15 cellular contexts compared by ENCODE assay signal in the genomic region with DNA sequence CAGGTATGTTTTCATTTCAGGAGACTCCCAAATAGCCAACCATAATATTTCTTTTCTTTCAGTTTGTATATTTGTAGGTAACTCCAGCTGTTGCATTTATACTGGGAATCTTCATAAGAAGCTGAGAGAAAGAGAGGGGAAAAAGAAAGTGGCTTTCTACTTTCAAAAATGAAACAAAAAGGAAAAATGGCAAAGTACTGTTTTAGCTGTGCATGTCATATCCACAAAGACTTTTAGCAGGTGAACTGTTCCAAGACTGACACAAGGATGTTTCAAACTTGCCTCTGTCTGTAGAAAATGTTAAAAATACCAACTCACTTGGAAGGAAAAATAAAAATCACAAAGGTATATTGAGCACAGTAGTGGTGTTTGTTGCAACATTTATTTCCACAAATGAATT. TPM values are rescaled to one million over a fixed set of nuclear protein-coding genes. Genes with fewer than 3 reads are reported as not detected.
DNase-seq lines count a peak whose midpoint lies in the region; ATAC-seq and TF ChIP-seq lines count a peak whose summit lies in the region.
"Had no signal": no experiment of that assay in that cellular context is flagged by ENCODE, and none has a peak within 500 bp of the region (broad histone marks: within the 10 kb centered on the region; RNA-seq: fewer than 3 reads in every experiment).

No MANE protein-coding gene starts in this region.

- H3K27me3 Mint-ChIP-seq in activated T-cell treated with anti-CD3 and anti-CD28 coated beads, Interleukin-2, amount 50 U/mL, for 24 hours: no peaks in the 10 kb centered on the region
- H3K27me3 Mint-ChIP-seq in activated T-helper 17 cell treated with anti-CD3 and anti-CD28 coated beads, Interleukin-2, amount 50 U/mL, for 72 hours: no peaks in the 10 kb centered on the region
- no peaks in the 10 kb centered on the region for H3K27me3 Mint-ChIP-seq in natural killer cell (ENCODE audit: low read depth in 2 of 2)

- ATAC-seq in activated T-helper 17 cell treated with anti-CD3 and anti-CD28 coated beads, Interleukin-2, amount 50 U/mL, for 72 hours (replicated peaks): no peak
- ATAC-seq in natural killer cell (peak in 1 of 3 donors; percentile 26), GM19351 (IDR thresholded peaks at IDR 0.05; ENCODE audit: unreplicated experiment) (no peak), left lobe of liver (no peak)

- H3K4me2 ChIP-seq in KMS-11: peak overlapping the region; percentile 36

- peak overlapping the region; percentile 0; the same call in 1 of the 2 replicates for H3K27ac ChIP-seq in KMS-11
- H3K27ac ChIP-seq: ascending aorta had no signal

- no peak overlapping the region for H2AFZ ChIP-seq in KMS-11 (ENCODE audit: low read depth)

- H3K4me1 ChIP-seq in KMS-11 (ENCODE audit: low read depth, poor library complexity, severe bottlenecking): peaks cover 61% of the 10 kb centered on the region
- H3K4me1 ChIP-seq: ascending aorta had no signal

- no peaks in the 10 kb centered on the region for H4K20me1 ChIP-seq in KMS-11 (ENCODE audit: insufficient read depth)

- no peaks in the 10 kb centered on the region for H3K9me3 Mint-ChIP-seq in activated T-cell treated with anti-CD3 and anti-CD28 coated beads, Interleukin-2, amount 50 U/mL, for 24 hours
- H3K9me3 Mint-ChIP-seq in activated T-helper 17 cell treated with anti-CD3 and anti-CD28 coated beads, Interleukin-2, amount 50 U/mL, for 72 hours: no peaks in the 10 kb centered on the region
- H3K9me3 Mint-ChIP-seq in natural killer cell: no peaks in the 10 kb centered on the region

- DNase-seq in activated T-cell treated with anti-CD3 and anti-CD28 coated beads, Interleukin-2, amount 50 U/mL, for 24 hours: no peak
- DNase-seq in activated T-cell treated with anti-CD3 and anti-CD28 coated beads for 4 hours: no peak
- no peak for DNase-seq in natural killer cell
- DNase-seq in left lobe of liver (ENCODE audit: low spot score): no peak
- DNase-seq in stimulated activated CD4-positive, alpha-beta T cell treated with anti-CD3 and anti-CD28 coated beads, Interleukin-2, amount 100 ng/mL, for 24 hours: no peak
- DNase-seq: EL; hypothalamus; NCI-H146; NCI-H226; NK-92 treated with Interleukin-12 subunit alpha and Interleukin-12 subunit beta, amount 100 ng/mL, for 24 hours; retina had no signal

- H3K4me3 Mint-ChIP-seq in activated T-cell treated with anti-CD3 and anti-CD28 coated beads, Interleukin-2, amount 50 U/mL, for 24 hours: no peak overlapping the region
- H3K4me3 Mint-ChIP-seq in activated T-helper 17 cell treated with anti-CD3 and anti-CD28 coated beads, Interleukin-2, amount 50 U/mL, for 72 hours: peak overlapping the region; percentile 55
- no peak overlapping the region for H3K4me3 Mint-ChIP-seq in natural killer cell

- H3K27me3 ChIP-seq in KMS-11 (ENCODE audit: insufficient read depth, low read depth): no peaks in the 10 kb centered on the region
- H3K27me3 ChIP-seq: ascending aorta had no signal

- no peaks in the 10 kb centered on the region for H3K36me3 ChIP-seq in KMS-11 (ENCODE audit: insufficient read depth)
- H3K36me3 ChIP-seq: ascending aorta had no signal

- no peak overlapping the region for H3K4me3 ChIP-seq in KMS-11 (IDR thresholded peaks at IDR 0.05; ENCODE audit: insufficient read depth, low read depth, low read length)
- H3K4me3 ChIP-seq: ascending aorta had no signal

- H3K36me3 Mint-ChIP-seq in activated T-cell treated with anti-CD3 and anti-CD28 coated beads, Interleukin-2, amount 50 U/mL, for 24 hours (ENCODE audit: low read depth): peaks cover 7% of the 10 kb centered on the region
- no peaks in the 10 kb centered on the region for H3K36me3 Mint-ChIP-seq in activated T-helper 17 cell treated with anti-CD3 and anti-CD28 coated beads, Interleukin-2, amount 50 U/mL, for 72 hours (ENCODE audit: low read depth)
- no peaks in the 10 kb centered on the region for H3K36me3 Mint-ChIP-seq in natural killer cell

- H3K27ac Mint-ChIP-seq in activated T-cell treated with anti-CD3 and anti-CD28 coated beads, Interleukin-2, amount 50 U/mL, for 24 hours: peak overlapping the region; percentile 20
- peak overlapping the region; percentile 66 for H3K27ac Mint-ChIP-seq in activated T-helper 17 cell treated with anti-CD3 and anti-CD28 coated beads, Interleukin-2, amount 50 U/mL, for 72 hours
- H3K27ac Mint-ChIP-seq in natural killer cell: peak overlapping the region; percentile 51 to 80

- H3K9ac ChIP-seq in KMS-11: no peak overlapping the region

- intact Hi-C loops in natural killer cell (cut with micrococcal nuclease): no loop called here

- peaks cover 35% of the 10 kb centered on the region for H3K4me1 Mint-ChIP-seq in activated T-cell treated with anti-CD3 and anti-CD28 coated beads, Interleukin-2, amount 50 U/mL, for 24 hours (ENCODE audit: low read depth)
- peaks cover 21% of the 10 kb centered on the region for H3K4me1 Mint-ChIP-seq in activated T-helper 17 cell treated with anti-CD3 and anti-CD28 coated beads, Interleukin-2, amount 50 U/mL, for 72 hours
- peaks cover 21 to 22% of the 10 kb centered on the region in 2 donors for H3K4me1 Mint-ChIP-seq in natural killer cell

- TF ChIP-seq CTCF in KMS-11 (conservative IDR thresholded peaks at IDR 0.05; ENCODE audit: low read depth, low read length) (no peak), natural killer cell (IDR thresholded peaks at IDR 0.05) (no peak)

- no peaks in the 10 kb centered on the region for H3K79me2 ChIP-seq in KMS-11 (ENCODE audit: insufficient read depth, low read depth)

RNA-seq across cellular contexts. Expression of a gene that starts 41.9 kb away (rescaled TPM):
- total RNA-seq in activated T-helper 17 cell treated with anti-CD3 and anti-CD28 coated beads, Interleukin-2, amount 50 U/mL, for 72 hours: 100 to 1,000 TPM; 289 to 427 TPM
- total RNA-seq in natural killer cell: 10 to 100 TPM; 43.8 to 55.4 (median 51.9) TPM
- 27.8 TPM for total RNA-seq in left lobe of liver

Comparison
In these comparisons a context has a peak if more than half of its experiments do, and no peak if none do; other contexts are left out.
1. RNA of a gene that starts 41.9 kb away (total RNA-seq): 289 to 427 TPM in activated T-helper 17 cell treated with anti-CD3 and anti-CD28 coated beads, Interleukin-2, amount 50 U/mL, for 72 hours; 43.8 to 55.4 TPM in natural killer cell and 27.8 TPM in left lobe of liver (single experiment); every median in the first group is over 4 times any median in the second.
2. Peak in every context shown above with its lines, with median percentiles within 50 percentile points of each other: H3K27ac Mint-ChIP-seq.